Comparison of ENCODE assay signal across 13 cellular contexts in the genomic region with DNA sequence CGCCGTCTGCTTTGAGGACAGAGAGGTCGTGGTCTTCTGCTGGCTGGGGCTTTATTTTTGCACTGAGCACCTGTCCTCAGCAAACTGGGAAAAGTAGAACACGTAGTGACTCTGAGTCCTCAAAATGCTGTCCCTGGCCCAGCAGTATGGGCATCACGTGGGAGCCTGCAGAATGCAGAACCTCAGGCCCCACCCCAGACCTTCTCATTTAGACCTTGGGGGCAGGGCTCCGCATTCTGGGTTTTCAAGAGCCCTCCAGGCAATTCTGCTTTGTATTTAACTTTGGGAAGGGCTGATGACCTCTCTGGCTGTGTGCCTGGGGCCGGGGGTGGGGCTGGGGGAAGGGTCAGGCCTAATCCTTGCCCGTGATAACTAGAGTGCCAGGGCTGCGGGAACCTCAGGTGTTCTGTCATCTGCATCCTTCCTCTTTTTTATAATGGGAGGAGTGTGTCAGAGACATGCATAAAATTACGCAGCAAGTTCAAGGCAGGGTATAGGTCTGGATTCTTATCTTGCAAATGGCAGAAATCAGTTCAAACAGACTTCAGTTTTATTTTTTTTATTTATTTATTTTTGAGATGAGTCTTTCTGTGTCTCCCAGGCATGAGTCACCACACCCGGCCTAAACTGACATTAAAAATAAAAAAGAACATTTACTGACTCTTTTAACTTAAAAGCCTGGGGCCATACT. TPM values are rescaled to one million over a fixed set of nuclear protein-coding genes. Genes with fewer than 3 reads are reported as not detected.
DNase-seq lines count a peak whose midpoint lies in the region; ATAC-seq and TF ChIP-seq lines count a peak whose summit lies in the region.
"Had no signal": no experiment of that assay in that cellular context is flagged by ENCODE, and none has a peak within 500 bp of the region (broad histone marks: within the 10 kb centered on the region; RNA-seq: fewer than 3 reads in every experiment).

No MANE protein-coding gene starts in this region.

- 0 out of 2 replicates have a peak overlapping the region, but pooled peaks have one; percentile 18 for H3K4me3 ChIP-seq in PC-3 (ENCODE audit: low read length)
- no peak overlapping the region for H3K4me3 ChIP-seq in fibroblast of mammary gland (ENCODE audit: control insufficient read depth, low read depth, low read length)
- H3K4me3 ChIP-seq in skeletal muscle tissue (ENCODE audit: low read length in 3 of 3) = no peak overlapping the region
- H3K4me3 ChIP-seq: prostate gland had no signal

- H3K27ac ChIP-seq in PC-3 (ENCODE audit: low read length) (peak overlapping the region; percentile 76), skeletal muscle tissue (ENCODE audit: low read depth, low read length) (peak overlapping the region; percentile 45)
- H3K27ac ChIP-seq: prostate gland had no signal

- H3K4me2 ChIP-seq in PC-3 (ENCODE audit: low read length) = peak overlapping the region; percentile 51

- no peaks in the 10 kb centered on the region; the same call in 1 of the 2 replicates for H4K20me1 ChIP-seq in PC-3 (ENCODE audit: low read length)

- H3K9me3 ChIP-seq in PC-3 (ENCODE audit: low read length) (no peaks in the 10 kb centered on the region), skeletal muscle tissue (ENCODE audit: control insufficient read depth in 3 of 3, low read length in 3 of 3) (no peaks in the 10 kb centered on the region)
- H3K9me3 ChIP-seq: prostate gland had no signal

- 0 out of 2 replicates have a peak overlapping the region, but pooled peaks have one; percentile 28 for H3K9ac ChIP-seq in PC-3 (ENCODE audit: low read length)
- H3K9ac ChIP-seq in skeletal muscle tissue (ENCODE audit: low read depth in 1 of 3, low read length in 3 of 3) = peak overlapping the region in 1 of 3 donors; percentile 50

- BruUV-seq in PC-3 (replicated peaks; lab: Mats Ljungman, UMichigan) = no TSS peak

- CTCF ChIA-PET in PC-3 (lab: Charles Lee) = no interaction called here

- TF ChIP-seq CTCF in PC-3 (conservative IDR thresholded peaks at IDR 0.05; ENCODE audit: low read depth, low read length) = no peak
- TF ChIP-seq CTCF in fibroblast of mammary gland (conservative IDR thresholded peaks at IDR 0.05; ENCODE audit: control insufficient read depth, insufficient read depth, low read depth, low read length) = no peak

- POLR2A ChIA-PET in PC-3 (lab: Charles Lee; ENCODE audit: unreplicated experiment) = interaction anchor here (0.5 kb wide), 1 partner anchor 533 kb away, joined by 4 read pairs; no protein-coding TSS in a partner anchor

- DNase-seq in NCI-H1417 (lab: John Stamatoyannopoulos, UW) (peak in 2 of 3 experiments; percentile 10 to 26), NCI-H1417 treated with DMSO at 0.1 percent for 48 hours (lab: John Stamatoyannopoulos, UW) (no peak), PC-3 (peak; percentile 83), fibroblast of mammary gland (ENCODE audit: low read depth) (peak; percentile 68)
- DNase-seq: activated T-cell treated with anti-CD3 and anti-CD28 coated beads for 4 hours, dermis blood vessel endothelial cell, kidney glomerular epithelial cell, NCI-H1694 had no signal

- H3K79me2 ChIP-seq in PC-3 (ENCODE audit: low read length) = peaks cover 67% of the 10 kb centered on the region

- H3K9me2 ChIP-seq in PC-3 (replicated peaks; ENCODE audit: low read length) = no peaks in the 10 kb centered on the region

- H3K27me3 ChIP-seq in PC-3 (ENCODE audit: low read length) (no peaks in the 10 kb centered on the region), skeletal muscle tissue (ENCODE audit: control insufficient read depth in 3 of 3, insufficient read depth in 3 of 3, low read length in 3 of 3) (no peaks in the 10 kb centered on the region)

- intact Hi-C loops in PC-3 (cut with micrococcal nuclease) = loop anchor here (2.0 kb wide), 1 partner anchor 39 kb away; no protein-coding TSS in a partner anchor

- peaks cover 70% of the 10 kb centered on the region for H3K4me1 ChIP-seq in PC-3 (ENCODE audit: insufficient read depth, low read length)
- peaks cover 16 to 40% (median 37%) of the 10 kb centered on the region in 3 donors for H3K4me1 ChIP-seq in skeletal muscle tissue (ENCODE audit: control insufficient read depth in 3 of 3, insufficient read depth in 3 of 3, low read length in 3 of 3)
- H3K4me1 ChIP-seq: prostate gland had no signal

- H3F3A ChIP-seq in PC-3 (ENCODE audit: low read length, unreplicated experiment) = peaks cover 4% of the 10 kb centered on the region

- no peak overlapping the region for H2AFZ ChIP-seq in PC-3 (ENCODE audit: low read length)

- H3K36me3 ChIP-seq in PC-3 (ENCODE audit: low read depth, low read length) (0 out of 2 replicates have a peak, but pooled peaks cover 6% of the 10 kb centered on the region), skeletal muscle tissue (ENCODE audit: control insufficient read depth in 3 of 3, insufficient read depth in 3 of 3, low read length in 3 of 3) (peaks cover 4 to 28% (median 7%) of the 10 kb centered on the region in 3 donors)
- H3K36me3 ChIP-seq: prostate gland had no signal

- ATAC-seq in PC-3 (peak; percentile 81), GM19351 (IDR thresholded peaks at IDR 0.05; ENCODE audit: unreplicated experiment) (no peak), GM19463 (IDR thresholded peaks at IDR 0.05; ENCODE audit: unreplicated experiment) (no peak), HG03039 (IDR thresholded peaks at IDR 0.05; ENCODE audit: unreplicated experiment) (no peak)

RNA-seq across cellular contexts. Expression of gene SLC6A6, which starts 11.1 kb away (rescaled TPM):
- 28.1 and 31.9 TPM in 2 replicates for total RNA-seq in PC-3 (2014; rRNA removed)
- total RNA-seq in skeletal muscle tissue = 5.7 TPM
